Comparison of ENCODE assay signal across 8 cellular contexts in genomic region chr22:36160499-36160942, GRCh38. TPM values are rescaled to one million over a fixed set of nuclear protein-coding genes. Genes with fewer than 3 reads are reported as not detected.
DNase-seq lines count a peak whose midpoint lies in the region; ATAC-seq, FAIRE-seq and TF ChIP-seq lines count a peak whose summit lies in the region.

TSS of gene APOL3 (minus strand) at chr22:36160755. CDS start at chr22:36149055, 11,700 bp downstream.

- peaks cover 7% of the 10 kb centered on the region for H3K27me3 Mint-ChIP-seq in H9 (ENCODE audit: low read depth)

- peak within 1 kb of the TSS; percentile 75 to 80 for H3K27ac ChIP-seq in coronary artery
- peak within 1 kb of the TSS; percentile 96 for H3K27ac ChIP-seq in vagina
- no peak within 1 kb of the TSS for H3K27ac ChIP-seq in H9 (ENCODE audit: insufficient read length, low read depth, low read length)

- H2BK20ac ChIP-seq in H9 (ENCODE audit: low read depth, low read length, poor library complexity, severe bottlenecking) = no peak within 1 kb of the TSS

- H2BK5ac ChIP-seq in H9 (ENCODE audit: insufficient read length, low read length) = no peak within 1 kb of the TSS

- ATAC-seq in GM19397 (IDR thresholded peaks at IDR 0.05; ENCODE audit: unreplicated experiment) = no peak

- H4K20me1 ChIP-seq in H9 (ENCODE audit: control insufficient read depth, insufficient read depth, insufficient read length) = no peaks in the 10 kb centered on the region

- TF ChIP-seq CTCF in coronary artery (IDR thresholded peaks at IDR 0.05) (no peak), vagina (IDR thresholded peaks at IDR 0.05) (no peak), H9 (conservative IDR thresholded peaks at IDR 0.05) (no peak)

- WGBS in H9 (ENCODE audit: extremely low coverage, insufficient read length, low lambda C conversion rate) = no CpG with 5 or more reads among the region's 3 CpGs

- H3K9me3 ChIP-seq in mucosa of stomach (ENCODE audit: control insufficient read depth, low read length) (no peaks in the 10 kb centered on the region), vagina (no peaks in the 10 kb centered on the region), H9 (ENCODE audit: control insufficient read depth, low read depth, low read length) (no peaks in the 10 kb centered on the region)

- no peak within 1 kb of the TSS for H2AFZ ChIP-seq in H9 (ENCODE audit: low read length)

- H3K36me3 Mint-ChIP-seq in H9 (ENCODE audit: insufficient read depth in 1 of 3, low read depth in 3 of 3) = no peaks in the 10 kb centered on the region

- H3K56ac ChIP-seq in H9 (ENCODE audit: insufficient read length, low read depth, low read length) = no peak within 1 kb of the TSS

- H2BK120ac ChIP-seq in H9 (ENCODE audit: low read depth, low read length, poor library complexity, severe bottlenecking) = no peak within 1 kb of the TSS

- no peaks in the 10 kb centered on the region for H3K23me2 ChIP-seq in H9 (ENCODE audit: insufficient read length, low read depth, low read length, poor library complexity, severe bottlenecking)

- H4K8ac ChIP-seq in H9 (replicated peaks; ENCODE audit: insufficient read length, low read depth, low read length) = no peak within 1 kb of the TSS

- no peak within 1 kb of the TSS for H4K5ac ChIP-seq in H9 (ENCODE audit: insufficient read length, low read depth, low read length)

- H3T11ph ChIP-seq in H9 (ENCODE audit: low read length) = no peak within 1 kb of the TSS

- no peak within 1 kb of the TSS for H3K18ac ChIP-seq in H9 (ENCODE audit: insufficient read length, low read depth, low read length)

- H3K4me3 Mint-ChIP-seq in H9 = no peak within 1 kb of the TSS

- H3K4me3 ChIP-seq in coronary artery (peak within 1 kb of the TSS; percentile 73), mucosa of stomach (ENCODE audit: low read length) (peak within 1 kb of the TSS; percentile 70), vagina (peak within 1 kb of the TSS; percentile 47 to 62)

- FAIRE-seq in GM12891 (lab: Jason Lieb, UNC) = peak; percentile 96

- no peak within 1 kb of the TSS for H3K4ac ChIP-seq in H9 (ENCODE audit: low read depth, low read length)

- no peak within 1 kb of the TSS for H3K4me2 ChIP-seq in H9 (ENCODE audit: insufficient read depth, insufficient read length, low read length)

- H4K91ac ChIP-seq in H9 (ENCODE audit: insufficient read length, low read depth, low read length) = no peak within 1 kb of the TSS

- no peaks in the 10 kb centered on the region for H3K79me1 ChIP-seq in H9 (ENCODE audit: insufficient read depth, low read depth, low read length, poor library complexity, severe bottlenecking)

- no peak within 1 kb of the TSS for H2BK15ac ChIP-seq in H9 (ENCODE audit: low read depth, low read length)

- H3K27me3 ChIP-seq in mucosa of stomach (ENCODE audit: control insufficient read depth, insufficient read depth, low read length) = no peaks in the 10 kb centered on the region
- no peaks in the 10 kb centered on the region for H3K27me3 ChIP-seq in vagina
- no peaks in the 10 kb centered on the region for H3K27me3 ChIP-seq in H9 (ENCODE audit: insufficient read depth, low read length)

- no peak within 1 kb of the TSS for H2BK12ac ChIP-seq in H9 (ENCODE audit: insufficient read length, low read depth, low read length)

- H3K14ac ChIP-seq in H9 (ENCODE audit: insufficient read depth, low read length) = no peak within 1 kb of the TSS

- H3K23ac ChIP-seq in H9 (ENCODE audit: insufficient read length, low read depth, low read length) = no peak within 1 kb of the TSS

- no peak within 1 kb of the TSS for H2AK5ac ChIP-seq in H9 (ENCODE audit: insufficient read length, low read length)

- TF ChIP-seq POLR2A in GM12891 (IDR thresholded peaks at IDR 0.05; ENCODE audit: low read depth, low read length) (peak; percentile 44; the same call in 1 of the 2 replicates), vagina (IDR thresholded peaks at IDR 0.05) (peak in 1 of 2 donors; percentile 65)

- H3K9ac ChIP-seq in mucosa of stomach (ENCODE audit: low read length) = peak within 1 kb of the TSS; percentile 57
- H3K9ac ChIP-seq in H9 (ENCODE audit: extremely low read depth, insufficient read length, low read length) = no peak within 1 kb of the TSS

- H3K9me3 Mint-ChIP-seq in H9 = no peaks in the 10 kb centered on the region

- DNase-seq in GM12891 (ENCODE audit: insufficient read length, low spot score) = no peak
- DNase-seq in T-helper 1 cell = peak in 4 of 5 donors; percentile 25 to 72 (median 36)
- DNase-seq in coronary artery (ENCODE audit: low spot score) = peak; percentile 85
- DNase-seq in vagina (ENCODE audit: extremely low spot score in 2 of 2) = no peak
- DNase-seq in COLO829 (ENCODE audit: low spot score) = no peak
- DNase-seq in H9 = no peak

- intact Hi-C loops in vagina (cut with DNase I) = no loop called here

- H3K4me1 ChIP-seq in mucosa of stomach (ENCODE audit: control insufficient read depth, insufficient read depth, low read length) = peaks cover 39% of the 10 kb centered on the region
- peaks cover 57% of the 10 kb centered on the region for H3K4me1 ChIP-seq in vagina
- H3K4me1 ChIP-seq in H9 (ENCODE audit: insufficient read depth, low read length) = peaks cover 2% of the 10 kb centered on the region; the same call in 1 of the 2 replicates

- H3K27ac Mint-ChIP-seq in H9 = no peak within 1 kb of the TSS

- H3K79me2 ChIP-seq in H9 (ENCODE audit: insufficient read depth, low read length) = no peaks in the 10 kb centered on the region

- H3K36me3 ChIP-seq in mucosa of stomach (ENCODE audit: control insufficient read depth, insufficient read depth, low read length) = no peaks in the 10 kb centered on the region
- no peaks in the 10 kb centered on the region for H3K36me3 ChIP-seq in vagina

- peaks cover 22 to 29% of the 10 kb centered on the region in 2 experiments for H3K4me1 Mint-ChIP-seq in H9

TF ChIP-seq in GM12891, 5 proteins besides CTCF, POLR2A, EP300 and RAD21:
- TF ChIP-seq PAX5 (IDR thresholded peaks at IDR 0.05; ENCODE audit: insufficient read depth, low read length, severe bottlenecking) (no peak), TAF1 (IDR thresholded peaks at IDR 0.05; ENCODE audit: low read depth, low read length) (no peak), POU2F2 (IDR thresholded peaks at IDR 0.05; ENCODE audit: low read depth, low read length) (no peak; the same call in 1 of the 2 replicates), SPI1 (IDR thresholded peaks at IDR 0.05; ENCODE audit: low read depth, low read length) (no peak), POLR2AphosphoS5 (IDR thresholded peaks at IDR 0.05; ENCODE audit: low read depth, low read length) (no peak)

RNA-seq across cellular contexts. Expression of gene APOL3, which starts in this region (rescaled TPM):
- polyA plus RNA-seq in GM12891 (2012; ENCODE audit: low read depth, missing spikeins) = 18.0 TPM
- total RNA-seq in vagina (48.9 TPM), H9 (2021) (0.13 TPM in 1 of 2 replicates, not detected in the other)

Comparison
In these comparisons a context has a peak if more than half of its experiments do, and no peak if none do; other contexts are left out.
1. RNA of gene APOL3 (total RNA-seq): 48.9 TPM in vagina (single experiment); 0.13 TPM in H9; every median in the first group is over 10 times any median in the second.
2. DNase-seq: peak in T-helper 1 cell (4 of 5) and coronary artery (single experiment); none in GM12891 (single experiment), vagina (0 of 2), COLO829 (single experiment) and H9 (single experiment).
3. Peak in every context shown above with its lines, with median percentiles within 50 percentile points of each other: H3K4me3 ChIP-seq.